ENCODE assay signal across 8 cellular contexts in genomic region chr19:41951686-41952172, GRCh38. TPM values are rescaled to one million over a fixed set of nuclear protein-coding genes. Genes with fewer than 3 reads are reported as not detected.
A peak's percentile ranks its signal among the peaks of the same experiment; 100 is the strongest.
DNase-seq lines count a peak whose midpoint lies in the region; ATAC-seq and TF ChIP-seq lines count a peak whose summit lies in the region.

No MANE protein-coding gene starts in this region.

- ATAC-seq in SK-N-SH treated with all-trans-retinoic acid at 6 μM for 48 hours = peak; percentile 94
- ATAC-seq in activated naive CD8-positive, alpha-beta T cell treated with anti-CD3 and anti-CD28 coated beads, Interleukin-2, amount 10 ng/mL, durations not matched to agents 7 days and 5 days (ENCODE audit: low read depth) = peak; percentile 80
- peak; percentile 79 for ATAC-seq in left cardiac atrium
- no peak for ATAC-seq in HG03432 (IDR thresholded peaks at IDR 0.05; ENCODE audit: unreplicated experiment)
- no peak for ATAC-seq in GM21423 (IDR thresholded peaks at IDR 0.05; ENCODE audit: unreplicated experiment)

- H3K9me3 Mint-ChIP-seq in activated naive CD8-positive, alpha-beta T cell treated with anti-CD3 and anti-CD28 coated beads, Interleukin-2, amount 10 ng/mL, durations not matched to agents 7 days and 5 days = no peaks in the 10 kb centered on the region

- no peaks in the 10 kb centered on the region for H3K27me3 Mint-ChIP-seq in activated naive CD8-positive, alpha-beta T cell treated with anti-CD3 and anti-CD28 coated beads, Interleukin-2, amount 10 ng/mL, durations not matched to agents 7 days and 5 days

- intact Hi-C loops in left cardiac atrium (cut with DNase I) = loop anchor here in 1 of 2 donors (2.0 kb wide), 1 partner anchor 79 kb away; no protein-coding TSS in a partner anchor

- H3K27ac Mint-ChIP-seq in activated naive CD8-positive, alpha-beta T cell treated with anti-CD3 and anti-CD28 coated beads, Interleukin-2, amount 10 ng/mL, durations not matched to agents 7 days and 5 days = peak overlapping the region; percentile 61

- POLR2A ChIA-PET in activated naive CD8-positive, alpha-beta T cell treated with anti-CD3 and anti-CD28 coated beads, Interleukin-2, amount 10 ng/mL, durations not matched to agents 7 days and 5 days (lab: Charles Lee) = interaction anchor here (3.2 kb wide), 1 partner anchor 79 kb away, joined by 18 read pairs; no protein-coding TSS in a partner anchor

- H3K4me1 Mint-ChIP-seq in activated naive CD8-positive, alpha-beta T cell treated with anti-CD3 and anti-CD28 coated beads, Interleukin-2, amount 10 ng/mL, durations not matched to agents 7 days and 5 days = peaks cover 12% of the 10 kb centered on the region

- TF ChIP-seq CTCF in LNCAP (IDR thresholded peaks at IDR 0.05) = peak; percentile 76

- DNase-seq in ELF-1 (ENCODE audit: low read depth, low spot score) (peak; percentile 90), left cardiac atrium (peak; percentile 78), renal cortical epithelial cell (ENCODE audit: low read depth) (peak; percentile 42)
- peak; percentile 91 for DNase-seq in activated naive CD8-positive, alpha-beta T cell treated with anti-CD3 and anti-CD28 coated beads, Interleukin-2, amount 10 ng/mL, durations not matched to agents 7 days and 5 days

- no peaks in the 10 kb centered on the region for H3K36me3 Mint-ChIP-seq in activated naive CD8-positive, alpha-beta T cell treated with anti-CD3 and anti-CD28 coated beads, Interleukin-2, amount 10 ng/mL, durations not matched to agents 7 days and 5 days

- no peak overlapping the region for H3K4me3 Mint-ChIP-seq in activated naive CD8-positive, alpha-beta T cell treated with anti-CD3 and anti-CD28 coated beads, Interleukin-2, amount 10 ng/mL, durations not matched to agents 7 days and 5 days

TF ChIP-seq in SK-N-SH treated with all-trans-retinoic acid at 6 μM for 48 hours, 23 proteins besides CTCF, POLR2A, EP300 and RAD21:
- TF ChIP-seq ISL1 (CRISPR knock-in tag; IDR thresholded peaks at IDR 0.05) (no peak), ZNF70 (CRISPR knock-in tag; IDR thresholded peaks at IDR 0.05) (no peak), RARB (CRISPR knock-in tag; IDR thresholded peaks at IDR 0.05) (no peak), POU6F1 (CRISPR knock-in tag; IDR thresholded peaks at IDR 0.05; ENCODE audit: borderline replicate concordance, low read depth) (no peak), OSR1 (CRISPR knock-in tag; IDR thresholded peaks at IDR 0.05) (no peak), ZC3H10 (CRISPR knock-in tag; IDR thresholded peaks at IDR 0.05) (no peak), TOX (CRISPR knock-in tag; IDR thresholded peaks at IDR 0.05; ENCODE audit: borderline replicate concordance) (no peak), ZFP30 (CRISPR knock-in tag; IDR thresholded peaks at IDR 0.05) (no peak), GLIS3 (CRISPR knock-in tag; IDR thresholded peaks at IDR 0.05) (no peak), ZFP3 (CRISPR knock-in tag; IDR thresholded peaks at IDR 0.05) (no peak), CSDC2 (CRISPR knock-in tag; IDR thresholded peaks at IDR 0.05) (no peak), ESRRG (CRISPR knock-in tag; IDR thresholded peaks at IDR 0.05) (no peak), ZNF565 (CRISPR knock-in tag; conservative IDR thresholded peaks at IDR 0.05; ENCODE audit: low read depth) (no peak), BACH2 (CRISPR knock-in tag; IDR thresholded peaks at IDR 0.05; ENCODE audit: borderline replicate concordance) (no peak), PPARA (CRISPR knock-in tag; IDR thresholded peaks at IDR 0.05; ENCODE audit: borderline replicate concordance) (no peak), TSHZ2 (CRISPR knock-in tag; IDR thresholded peaks at IDR 0.05) (no peak), ARNTL (CRISPR knock-in tag; IDR thresholded peaks at IDR 0.05; ENCODE audit: borderline replicate concordance, low read depth) (no peak), PATZ1 (CRISPR knock-in tag; IDR thresholded peaks at IDR 0.05; ENCODE audit: borderline replicate concordance) (no peak), ZNF8 (CRISPR knock-in tag; IDR thresholded peaks at IDR 0.05) (no peak)
TF ChIP-seq in SK-N-SH treated with all-trans-retinoic acid at 6 μM for 48 hours: peak in this region for 0.

RNA-seq across cellular contexts. Expression of gene RABAC1, which starts 7.4 kb away (rescaled TPM):
- 10 to 100 TPM; 85.3 to 87.3 TPM for total RNA-seq in activated naive CD8-positive, alpha-beta T cell treated with anti-CD3 and anti-CD28 coated beads, Interleukin-2, amount 10 ng/mL, durations not matched to agents 7 days and 5 days
- total RNA-seq in left cardiac atrium = 100 to 1,000 TPM in 1 of 2 donors, 10 to 100 TPM in 1; 91.4 to 117 TPM
- 71.8 and 108 TPM in 2 replicates for total RNA-seq in renal cortical epithelial cell

RNA-seq across cellular contexts. Expression of gene ERFL, which starts 23.5 kb away (rescaled TPM):
- 1 to 10 TPM; 4.3 to 4.5 TPM for total RNA-seq in activated naive CD8-positive, alpha-beta T cell treated with anti-CD3 and anti-CD28 coated beads, Interleukin-2, amount 10 ng/mL, durations not matched to agents 7 days and 5 days
- total RNA-seq in left cardiac atrium (under 1 TPM in 1 of 2 donors, not detected in 1; 0.16 TPM), renal cortical epithelial cell (not detected in 2 replicates)

RNA-seq across cellular contexts. Expression of gene ATP1A3, which starts 42.3 kb away (rescaled TPM):
- 1 to 10 TPM; 4.5 to 7.1 TPM for total RNA-seq in activated naive CD8-positive, alpha-beta T cell treated with anti-CD3 and anti-CD28 coated beads, Interleukin-2, amount 10 ng/mL, durations not matched to agents 7 days and 5 days
- total RNA-seq in left cardiac atrium (100 to 1,000 TPM; 235 to 274 TPM), renal cortical epithelial cell (0.05 and 0.17 TPM in 2 replicates)

Comparison
In these comparisons a context has a peak if more than half of its experiments do, and no peak if none do; other contexts are left out.
1. ATAC-seq: peak in SK-N-SH treated with all-trans-retinoic acid at 6 μM for 48 hours (single experiment), activated naive CD8-positive, alpha-beta T cell treated with anti-CD3 and anti-CD28 coated beads, Interleukin-2, amount 10 ng/mL, durations not matched to agents 7 days and 5 days (single experiment) and left cardiac atrium (2 of 2); none in HG03432 (single experiment) and GM21423 (single experiment).
2. RNA of gene ATP1A3, which starts 42.3 kb away (total RNA-seq): 235 to 274 TPM in left cardiac atrium; 4.5 to 7.1 TPM in activated naive CD8-positive, alpha-beta T cell treated with anti-CD3 and anti-CD28 coated beads, Interleukin-2, amount 10 ng/mL, durations not matched to agents 7 days and 5 days and 0.05 to 0.17 TPM in renal cortical epithelial cell; every median in the first group is over 10 times any median in the second.
3. Peak in every context shown above with its lines, with median percentiles within 50 percentile points of each other: DNase-seq.